In genomic region chr16:68754117-68754792, GRCh38 we compare ENCODE assay signal across 1 cellular context.
TF ChIP-seq lines count a peak whose summit lies in the region.

No MANE protein-coding gene starts in this region.

TF ChIP-seq in HCT116, 20 proteins besides CTCF, POLR2A, EP300 and RAD21 (continued from another document):
- TF ChIP-seq REST (IDR thresholded peaks at IDR 0.05; ENCODE audit: low read depth) = no peak
- TF ChIP-seq ZNF274 (IDR thresholded peaks at IDR 0.05; ENCODE audit: low read depth, low read length) = no peak
- TF ChIP-seq TCF7L2 (IDR thresholded peaks at IDR 0.05; ENCODE audit: borderline replicate concordance, extremely low read depth, insufficient read depth, insufficient read length) = no peak
TF ChIP-seq in HCT116: peak in this region for 0.
